Comparison of ENCODE assay signal across 25 cellular contexts in genomic region chr6:100673641-100674040, GRCh38.
DNase-seq lines count a peak whose midpoint lies in the region; ATAC-seq, FAIRE-seq and TF ChIP-seq lines count a peak whose summit lies in the region.
"Had no signal": no experiment of that assay in that cellular context is flagged by ENCODE, and none has a peak within 500 bp of the region (broad histone marks: within the 10 kb centered on the region; RNA-seq: fewer than 3 reads in every experiment).

No MANE protein-coding gene starts in this region.

- H3K27ac Mint-ChIP-seq in activated CD4-positive, alpha-beta T cell treated with anti-CD3 and anti-CD28 coated beads, Interleukin-2, amount 10 ng/mL, durations not matched to agents 7 days and 5 days = no peak overlapping the region

- H3K23me2 ChIP-seq in H1 (ENCODE audit: low read depth, low read length) = no peaks in the 10 kb centered on the region

- no peak overlapping the region for H2AFZ ChIP-seq in H1 (ENCODE audit: low read length)

- H3K4me3 ChIP-seq in H1 (ENCODE audit: extremely low read depth in 1 of 4, insufficient read depth in 2 of 4, low read depth in 3 of 4, low read length in 4 of 4) (no peak overlapping the region), iPS-20b (ENCODE audit: low read length) (peak overlapping the region; percentile 25; the same call in 1 of the 2 replicates)
- H3K4me3 ChIP-seq: GM12878, MG63 had no signal

- DNase-seq in DMS 273 (lab: John Stamatoyannopoulos, UW; ENCODE audit: unreplicated experiment) (peak; percentile 20), DMS 273 treated with DMSO at 0.1 percent for 48 hours (lab: John Stamatoyannopoulos, UW) (no peak), H1 (ENCODE audit: low read depth in 1 of 2, low spot score in 2 of 2) (no peak), NCI-H226 (no peak), SHP77 treated with DMSO at 0.1 percent for 48 hours (lab: John Stamatoyannopoulos, UW) (no peak)
- no peak for DNase-seq in activated CD4-positive, alpha-beta T cell treated with anti-CD3 and anti-CD28 coated beads, Interleukin-2, amount 10 ng/mL, durations not matched to agents 7 days and 5 days
- DNase-seq: ACHN, GDM1, IMR-90, KG1, MG63, NCI-H1105 treated with DMSO at 0.1 percent for 48 hours, NCI-H146, NCI-H1930, NCI-H2107, NCI-H446, NCI-H774, Right ventricle myocardium superior, RPMI8226 had no signal

- no peak overlapping the region for H3K23ac ChIP-seq in H1 (ENCODE audit: insufficient read length)

- no peak for ATAC-seq in HG02870 (IDR thresholded peaks at IDR 0.05; ENCODE audit: unreplicated experiment)
- ATAC-seq: GM12878 had no signal

- TF ChIP-seq POLR2A in H1 (IDR thresholded peaks at IDR 0.05; ENCODE audit: control extremely low read depth in 1 of 2, low read depth in 2 of 2, low read length in 2 of 2) = no peak

- H3K4me3 Mint-ChIP-seq in activated CD4-positive, alpha-beta T cell treated with anti-CD3 and anti-CD28 coated beads, Interleukin-2, amount 10 ng/mL, durations not matched to agents 7 days and 5 days = no peak overlapping the region

- no peaks in the 10 kb centered on the region for H3K79me2 ChIP-seq in H1 (ENCODE audit: control insufficient read depth in 1 of 2, insufficient read depth in 2 of 2, low read length in 2 of 2)

- TF ChIP-seq EP300 in H1 (IDR thresholded peaks at IDR 0.05; ENCODE audit: borderline replicate concordance in 1 of 2, low read depth in 2 of 2, low read length in 2 of 2) = no peak

- peaks cover 0 to 4% (median 1%) of the 10 kb centered on the region in 4 experiments; a peak in 2 of 7 replicates for H3K4me1 ChIP-seq in H1 (replicated peaks in 1 of 4; ENCODE audit: control insufficient read depth in 3 of 4, insufficient read depth in 4 of 4, low read length in 3 of 4)
- H3K4me1 ChIP-seq in iPS-20b (ENCODE audit: insufficient read depth, low read length) = peaks cover 10% of the 10 kb centered on the region; the same call in 1 of the 2 replicates

- no peaks in the 10 kb centered on the region for H3K9me3 ChIP-seq in H1 (ENCODE audit: insufficient read depth in 2 of 2, low read depth in 1 of 2, low read length in 1 of 2)
- H3K9me3 ChIP-seq in iPS-20b (ENCODE audit: insufficient read depth, low read depth, low read length) = no peaks in the 10 kb centered on the region
- H3K9me3 ChIP-seq: MG63 had no signal

- H3K4ac ChIP-seq in H1 (replicated peaks; ENCODE audit: insufficient read length, low read depth, low read length) = no peak overlapping the region

- no peaks in the 10 kb centered on the region for H4K20me1 ChIP-seq in H1 (replicated peaks in 1 of 2; ENCODE audit: control insufficient read depth in 1 of 2, insufficient read depth in 2 of 2, low read length in 2 of 2)

- no peaks in the 10 kb centered on the region for H3K4me1 Mint-ChIP-seq in activated CD4-positive, alpha-beta T cell treated with anti-CD3 and anti-CD28 coated beads, Interleukin-2, amount 10 ng/mL, durations not matched to agents 7 days and 5 days

- WGBS in H1 (ENCODE audit: extremely low coverage in 1 of 2, insufficient coverage in 1 of 2, insufficient read length in 1 of 2, insufficient replicate concordance in 2 of 2, low coverage in 1 of 2, low lambda C conversion rate in 2 of 2, missing lambda C conversion rate in 1 of 2), 2 experiments = 28% methylated on average over 2 of the region's 2 CpGs; no CpG with 5 or more reads in 1 of the 2 experiments

- no peaks in the 10 kb centered on the region for H3K27me3 Mint-ChIP-seq in activated CD4-positive, alpha-beta T cell treated with anti-CD3 and anti-CD28 coated beads, Interleukin-2, amount 10 ng/mL, durations not matched to agents 7 days and 5 days

- H3K36me3 Mint-ChIP-seq in activated CD4-positive, alpha-beta T cell treated with anti-CD3 and anti-CD28 coated beads, Interleukin-2, amount 10 ng/mL, durations not matched to agents 7 days and 5 days (ENCODE audit: low read depth) = peaks cover 6% of the 10 kb centered on the region

- CTCF ChIA-PET in H1 (lab: Charles Lee; ENCODE audit: partially characterized antibody) = interaction anchor here (0.6 to 1.0 kb wide), 3 partner anchors 10 to 459 kb away, joined by 3 read pairs; no protein-coding TSS in a partner anchor
- CTCF ChIA-PET in activated CD4-positive, alpha-beta T cell treated with anti-CD3 and anti-CD28 coated beads, Interleukin-2, amount 10 ng/mL, durations not matched to agents 7 days and 5 days (lab: Charles Lee) = no interaction called here

- no peak for TF ChIP-seq CTCF in H1 (IDR thresholded peaks at IDR 0.05; ENCODE audit: control extremely low read depth in 1 of 3, insufficient read depth in 1 of 3, low read depth in 1 of 3, low read length in 3 of 3)

- H3K27me3 ChIP-seq in H1 (replicated peaks in 1 of 4; ENCODE audit: control insufficient read depth in 3 of 4, extremely low read depth in 1 of 4, insufficient read depth in 3 of 4, low read length in 3 of 4) = no peaks in the 10 kb centered on the region
- no peaks in the 10 kb centered on the region for H3K27me3 ChIP-seq in iPS-20b (ENCODE audit: insufficient read depth, low read length)
- H3K27me3 ChIP-seq: MG63 had no signal

- peak overlapping the region in 1 of 2 experiments; percentile 25; a peak in 1 of 4 replicates for H3K4me2 ChIP-seq in H1 (ENCODE audit: insufficient read depth in 1 of 2, low read depth in 2 of 2, low read length in 2 of 2)

- no peak overlapping the region for H3K18ac ChIP-seq in H1 (ENCODE audit: extremely low read depth, low read length)

- H3K9ac ChIP-seq in H1 (replicated peaks in 1 of 4; ENCODE audit: extremely low read depth in 1 of 4, low read depth in 3 of 4, low read length in 3 of 4) = no peak overlapping the region
- peak overlapping the region; percentile 10; the same call in 1 of the 2 replicates for H3K9ac ChIP-seq in iPS-20b (ENCODE audit: low read depth, low read length)

- H2BK20ac ChIP-seq in H1 (ENCODE audit: low read length) = no peak overlapping the region

- no peak overlapping the region for H4K91ac ChIP-seq in H1 (replicated peaks; ENCODE audit: insufficient read length, low read length)

- no peak overlapping the region for H4K5ac ChIP-seq in H1 (ENCODE audit: insufficient read length, low read depth, low read length)

- POLR2A ChIA-PET in H1 (lab: Charles Lee; ENCODE audit: partially characterized antibody) = no interaction called here
- POLR2A ChIA-PET in activated CD4-positive, alpha-beta T cell treated with anti-CD3 and anti-CD28 coated beads, Interleukin-2, amount 10 ng/mL, durations not matched to agents 7 days and 5 days (lab: Charles Lee) = no interaction called here

- no peaks in the 10 kb centered on the region for H3K9me3 Mint-ChIP-seq in activated CD4-positive, alpha-beta T cell treated with anti-CD3 and anti-CD28 coated beads, Interleukin-2, amount 10 ng/mL, durations not matched to agents 7 days and 5 days

- H4K8ac ChIP-seq in H1 (ENCODE audit: extremely low read depth, insufficient read depth, low read length) = no peak overlapping the region

- FAIRE-seq in H1 (lab: Jason Lieb, UNC) = peak; percentile 73
- FAIRE-seq: D721Med, GM12878, H54 had no signal

- no peak overlapping the region for H2BK15ac ChIP-seq in H1 (ENCODE audit: low read length)

- H3K27ac ChIP-seq in H1 (ENCODE audit: low read depth, low read length) (no peak overlapping the region), iPS-20b (ENCODE audit: low read length) (no peak overlapping the region)
- H3K27ac ChIP-seq: 22Rv1 had no signal

- no peak overlapping the region for H2BK12ac ChIP-seq in H1 (ENCODE audit: low read depth, low read length)

- H3K36me3 ChIP-seq in H1 (ENCODE audit: control insufficient read depth in 2 of 4, insufficient read depth in 4 of 4, low read length in 3 of 4) = no peaks in the 10 kb centered on the region
- no peaks in the 10 kb centered on the region for H3K36me3 ChIP-seq in iPS-20b (ENCODE audit: insufficient read depth, low read depth, low read length)

- no peak overlapping the region for H2BK5ac ChIP-seq in H1 (ENCODE audit: low read depth, low read length)

- H3K56ac ChIP-seq in H1 (replicated peaks; ENCODE audit: insufficient read length, low read depth, low read length) = no peak overlapping the region

- no peak overlapping the region for H2AK5ac ChIP-seq in H1 (ENCODE audit: low read depth, low read length)

- TF ChIP-seq RAD21 in H1 (IDR thresholded peaks at IDR 0.05 in 1 of 2, conservative IDR thresholded peaks at IDR 0.05 in 1 of 2; ENCODE audit: low read depth in 2 of 2, low read length in 2 of 2) = no peak

- H3K14ac ChIP-seq in H1 (ENCODE audit: insufficient read length) = no peak overlapping the region

- H3K79me1 ChIP-seq in H1 (ENCODE audit: low read depth, low read length) = no peaks in the 10 kb centered on the region

- H2BK120ac ChIP-seq in H1 (replicated peaks; ENCODE audit: low read depth, low read length) = no peak overlapping the region

TF ChIP-seq in H1, 55 proteins besides CTCF, POLR2A, EP300 and RAD21 (continues in another document):
- TF ChIP-seq CTBP2 (IDR thresholded peaks at IDR 0.05; ENCODE audit: borderline replicate concordance, insufficient read depth, insufficient read length, low read length) (no peak), YY1 (IDR thresholded peaks at IDR 0.05; ENCODE audit: low read depth, low read length) (no peak), TEAD4 (IDR thresholded peaks at IDR 0.05; ENCODE audit: low read depth, low read length) (peak; percentile 86), ZNF274 (IDR thresholded peaks at IDR 0.05; ENCODE audit: borderline replicate concordance, extremely low read depth, low read length) (no peak), FOSL1 (IDR thresholded peaks at IDR 0.05; ENCODE audit: insufficient read depth, low read depth, low read length) (no peak), SIRT6 (IDR thresholded peaks at IDR 0.05; ENCODE audit: low read length) (no peak), JUND (IDR thresholded peaks at IDR 0.05; ENCODE audit: low read length) (no peak)
